1 cellular context compared by ENCODE assay signal in genomic region chr11:31813242-31813960, GRCh38.
TF ChIP-seq lines count a peak whose summit lies in the region.

No MANE protein-coding gene starts in this region.

TF ChIP-seq in H1, 55 proteins besides CTCF, POLR2A, EP300 and RAD21:
- TF ChIP-seq EZH2 (IDR thresholded peaks at IDR 0.05; ENCODE audit: low read depth, low read length, severe bottlenecking) (peak; percentile 5), GTF2F1 (IDR thresholded peaks at IDR 0.05; ENCODE audit: borderline replicate concordance, low read depth, low read length) (no peak), CHD1 (IDR thresholded peaks at IDR 0.05; ENCODE audit: low read depth, low read length) (no peak), SP1 (IDR thresholded peaks at IDR 0.05; ENCODE audit: low read depth, low read length) (no peak), ASH2L (IDR thresholded peaks at IDR 0.05; ENCODE audit: low read length) (no peak)
- TF ChIP-seq, protein P1, sequence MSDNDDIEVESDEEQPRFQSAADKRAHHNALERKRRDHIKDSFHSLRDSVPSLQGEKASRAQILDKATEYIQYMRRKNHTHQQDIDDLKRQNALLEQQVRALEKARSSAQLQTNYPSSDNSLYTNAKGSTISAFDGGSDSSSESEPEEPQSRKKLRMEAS (IDR thresholded peaks at IDR 0.05), result no peak
